In genomic region chr5:9390128-9390527, GRCh38 we compare ENCODE assay signal across 34 cellular contexts.
"Had no signal": no experiment of that assay in that cellular context is flagged by ENCODE, and none has a peak within 500 bp of the region (broad histone marks: within the 10 kb centered on the region; RNA-seq: fewer than 3 reads in every experiment).

No MANE protein-coding gene starts in this region.

- H3K9ac ChIP-seq: KMS-11 had no signal

- H3K27ac ChIP-seq: KMS-11 had no signal

- H3K4me3 ChIP-seq: MG63 had no signal

- H3K27me3 ChIP-seq: MG63 had no signal

- H3K9me3 ChIP-seq: MG63 had no signal

- H3K36me3 ChIP-seq: MG63 had no signal

- DNase-seq: Karpas-422, Kasumi-1, KG1, MG63, MV-4-11, NCI-H1048, NCI-H1092, NCI-H1092 treated with DMSO at 0.1 percent for 48 hours, NCI-H1105, NCI-H1105 treated with DMSO at 0.1 percent for 48 hours, NCI-H1417, NCI-H1417 treated with DMSO at 0.1 percent for 48 hours, NCI-H1436, NCI-H1436 treated with DMSO at 0.1 percent for 48 hours, NCI-H146, NCI-H1694, NCI-H1694 treated with DMSO at 0.1 percent for 48 hours, NCI-H187, NCI-H187 treated with DMSO at 0.1 percent for 48 hours, NCI-H1930, NCI-H2029, NCI-H2029 treated with DMSO at 0.1 percent for 48 hours, NCI-H2081, NCI-H2081 treated with DMSO at 0.1 percent for 48 hours, NCI-H2107, NCI-H2171, NCI-H2171 treated with DMSO at 0.1 percent for 48 hours, NCI-H2227 treated with DMSO at 0.1 percent for 48 hours, NCI-H226, NCI-H345, NCI-H446, NCI-H446 treated with DMSO at 0.1 percent for 48 hours, NCI-H510A had no signal

- H3K4me2 ChIP-seq: KMS-11 had no signal
